Comparison of ENCODE assay signal across 20 cellular contexts in genomic region chr1:27163093-27163492, GRCh38.
"Had no signal": no experiment of that assay in that cellular context is flagged by ENCODE, and none has a peak within 500 bp of the region (broad histone marks: within the 10 kb centered on the region; RNA-seq: fewer than 3 reads in every experiment).

No MANE protein-coding gene starts in this region.

- H3K4me3 Mint-ChIP-seq: stimulated activated naive CD8-positive, alpha-beta T cell treated with anti-CD3 and anti-CD28 coated beads, Interleukin-15, Interleukin-2, amounts not matched to agents 100 ng/mL and 50 ng/mL, for 24 hours had no signal

- H3K27me3 ChIP-seq: adrenal gland, breast epithelium, left lung, suprapubic skin had no signal

- H3K27ac Mint-ChIP-seq: stimulated activated naive CD8-positive, alpha-beta T cell treated with anti-CD3 and anti-CD28 coated beads, Interleukin-15, Interleukin-2, amounts not matched to agents 100 ng/mL and 50 ng/mL, for 24 hours had no signal

- H3K36me3 ChIP-seq: adrenal gland, breast epithelium, left lung, suprapubic skin had no signal

- ATAC-seq: activated naive CD4-positive, alpha-beta T cell treated with anti-CD3 and anti-CD28 coated beads, Interleukin-2, amount 50 U/mL, for 72 hours; left lung had no signal

- H3K9me3 ChIP-seq: adrenal gland, breast epithelium, left lung, suprapubic skin had no signal

- H3K4me1 ChIP-seq: adrenal gland, breast epithelium had no signal

- H3K4me3 ChIP-seq: adrenal gland, breast epithelium, left lung, suprapubic skin had no signal

- FAIRE-seq: astrocyte, endometrium, frontal cortex, keratinocyte had no signal

- H3K9me3 Mint-ChIP-seq: activated naive CD4-positive, alpha-beta T cell treated with anti-CD3 and anti-CD28 coated beads, Interleukin-2, amount 50 U/mL, for 72 hours; stimulated activated naive CD8-positive, alpha-beta T cell treated with anti-CD3 and anti-CD28 coated beads, Interleukin-15, Interleukin-2, amounts not matched to agents 100 ng/mL and 50 ng/mL, for 24 hours had no signal

- H3K27ac ChIP-seq: adrenal gland, breast epithelium, left lung, suprapubic skin had no signal

- H3K36me3 Mint-ChIP-seq: activated naive CD4-positive, alpha-beta T cell treated with anti-CD3 and anti-CD28 coated beads, Interleukin-2, amount 50 U/mL, for 72 hours had no signal

- H3K27me3 Mint-ChIP-seq: stimulated activated naive CD8-positive, alpha-beta T cell treated with anti-CD3 and anti-CD28 coated beads, Interleukin-15, Interleukin-2, amounts not matched to agents 100 ng/mL and 50 ng/mL, for 24 hours had no signal

- DNase-seq: activated CD4-positive, alpha-beta T cell treated with anti-CD3 and anti-CD28 coated beads, Interleukin-2, amount 50 U/mL, for 48 hours; activated gamma-delta T cell; adrenal gland; cerebellar nuclear complex; cortex of kidney; head of caudate nucleus; left lung; mammary epithelial cell; stimulated activated CD4-positive, alpha-beta T cell treated with anti-CD3 and anti-CD28 coated beads, Interleukin-12 subunit alpha, Interleukin-12 subunit beta, amount 100 ng/mL, for 4 hours; stimulated activated CD4-positive, alpha-beta T cell treated with anti-CD3 and anti-CD28 coated beads, Interleukin-1b, Interleukin-23, amount 100 ng/mL, for 48 hours; T-helper 2 cell; trophoblast cell had no signal
